ENCODE assay signal across 19 cellular contexts in genomic region chr19:4754248-4754647, GRCh38. TPM values are rescaled to one million over a fixed set of nuclear protein-coding genes. Genes with fewer than 3 reads are reported as not detected.
DNase-seq lines count a peak whose midpoint lies in the region; ATAC-seq, FAIRE-seq and TF ChIP-seq lines count a peak whose summit lies in the region.
"Had no signal": no experiment of that assay in that cellular context is flagged by ENCODE, and none has a peak within 500 bp of the region (broad histone marks: within the 10 kb centered on the region; RNA-seq: fewer than 3 reads in every experiment).

No MANE protein-coding gene starts in this region.

- ATAC-seq in HepG2, result no peak
- ATAC-seq in right lobe of liver, result no peak
- ATAC-seq in HG02610 (IDR thresholded peaks at IDR 0.05; ENCODE audit: unreplicated experiment), result no peak
- ATAC-seq: heart left ventricle, T-cell had no signal

- TF ChIP-seq POLR2A in HepG2 (IDR thresholded peaks at IDR 0.05; ENCODE audit: insufficient read depth in 1 of 2, low read depth in 2 of 2, low read length in 2 of 2) (no peak), right lobe of liver (IDR thresholded peaks at IDR 0.05) (no peak)

- H3K79me2 ChIP-seq in HepG2 (ENCODE audit: insufficient read depth, low read length) (no peaks in the 10 kb centered on the region), mammary epithelial cell (ENCODE audit: insufficient read depth, low read length) (no peaks in the 10 kb centered on the region)
- H3K79me2 ChIP-seq: parathyroid adenoma had no signal

- peak overlapping the region in 3 of 5 experiments; percentile 34 to 77 (median 70) for H3K27ac Mint-ChIP-seq in brain
- H3K27ac Mint-ChIP-seq: activated B cell treated with CpG ODN at 0.5 μM for 24 hours; B cell; stimulated activated naive CD8-positive, alpha-beta T cell treated with anti-CD3 and anti-CD28 coated beads, Interleukin-15, Interleukin-2, amounts not matched to agents 100 ng/mL and 50 ng/mL, for 24 hours; T-cell had no signal

- no peak overlapping the region for H3K9ac ChIP-seq in HepG2 (ENCODE audit: insufficient read depth, low read depth, low read length)
- no peak overlapping the region for H3K9ac ChIP-seq in mammary epithelial cell (ENCODE audit: insufficient read depth, low read length)
- H3K9ac ChIP-seq: parathyroid adenoma had no signal

- dilution Hi-C loops in mammary epithelial cell (cut with HindIII; ENCODE audit: low sequenced_read_pairs), result no loop called here

- H3K9me3 Mint-ChIP-seq in brain, result peaks cover 0 to 6% (median 3%) of the 10 kb centered on the region in 5 experiments
- H3K9me3 Mint-ChIP-seq: activated B cell treated with CpG ODN at 0.5 μM for 24 hours; stimulated activated naive CD8-positive, alpha-beta T cell treated with anti-CD3 and anti-CD28 coated beads, Interleukin-15, Interleukin-2, amounts not matched to agents 100 ng/mL and 50 ng/mL, for 24 hours had no signal

- TF ChIP-seq CTCF in HepG2 (CRISPR knock-in tag; IDR thresholded peaks at IDR 0.05) (no peak), right lobe of liver (IDR thresholded peaks at IDR 0.05) (no peak), brain (conservative IDR thresholded peaks at IDR 0.05) (no peak), mammary epithelial cell (conservative IDR thresholded peaks at IDR 0.05 in 1 of 2, IDR thresholded peaks at IDR 0.05 in 1 of 2; ENCODE audit: extremely low read depth in 1 of 2, insufficient read depth in 1 of 2, low read depth in 1 of 2, low read length in 2 of 2) (no peak)

- H2AFZ ChIP-seq in HepG2 (ENCODE audit: low read length), result no peak overlapping the region
- no peak overlapping the region for H2AFZ ChIP-seq in mammary epithelial cell (ENCODE audit: low read depth, low read length)
- H2AFZ ChIP-seq: parathyroid adenoma, PC-9 had no signal

- no peak for FAIRE-seq in HepG2 (lab: Jason Lieb, UNC)
- FAIRE-seq: astrocyte had no signal

- H3K36me3 Mint-ChIP-seq in brain, result no peaks in the 10 kb centered on the region
- H3K36me3 Mint-ChIP-seq: T-cell had no signal

- no peak overlapping the region for H3K4me3 ChIP-seq in HepG2 (replicated peaks in 1 of 3; ENCODE audit: insufficient read depth in 1 of 3, low read depth in 2 of 3, low read length in 3 of 3)
- no peak overlapping the region for H3K4me3 ChIP-seq in right lobe of liver
- no peak overlapping the region for H3K4me3 ChIP-seq in mammary epithelial cell (replicated peaks in 1 of 3; ENCODE audit: insufficient read depth in 1 of 3, low read depth in 2 of 3, low read length in 3 of 3)
- H3K4me3 ChIP-seq: heart left ventricle, PC-9 had no signal

- H3K27me3 ChIP-seq in HepG2 (ENCODE audit: control insufficient read depth in 1 of 2, insufficient read depth in 2 of 2, low read length in 2 of 2) (peaks cover 0 to 13% of the 10 kb centered on the region in 2 experiments; a peak in 1 of 5 replicates), right lobe of liver (no peaks in the 10 kb centered on the region), mammary epithelial cell (ENCODE audit: insufficient read depth, low read length) (no peaks in the 10 kb centered on the region)
- H3K27me3 ChIP-seq: heart left ventricle had no signal

- H3K9me3 ChIP-seq in HepG2 (ENCODE audit: low read length), result no peaks in the 10 kb centered on the region
- no peaks in the 10 kb centered on the region for H3K9me3 ChIP-seq in right lobe of liver
- no peaks in the 10 kb centered on the region for H3K9me3 ChIP-seq in mammary epithelial cell (replicated peaks; ENCODE audit: insufficient read depth, low read length)
- H3K9me3 ChIP-seq: heart left ventricle had no signal

- H3K27ac ChIP-seq in HepG2 (ENCODE audit: extremely low read length, insufficient read depth, low read length), result no peak overlapping the region
- no peak overlapping the region for H3K27ac ChIP-seq in right lobe of liver
- H3K27ac ChIP-seq in mammary epithelial cell (ENCODE audit: insufficient read depth, low read depth, low read length), result no peak overlapping the region
- H3K27ac ChIP-seq: heart left ventricle, parathyroid adenoma, PC-9 had no signal

- TF ChIP-seq EP300 in HepG2 (IDR thresholded peaks at IDR 0.05; ENCODE audit: low read depth in 2 of 2, low read length in 2 of 2) (no peak), HepG2 (CRISPR knock-in tag; IDR thresholded peaks at IDR 0.05; ENCODE audit: borderline replicate concordance) (no peak)

- no peak overlapping the region for H3K4me2 ChIP-seq in HepG2 (ENCODE audit: low read depth, low read length)
- no peak overlapping the region for H3K4me2 ChIP-seq in mammary epithelial cell (ENCODE audit: insufficient read depth, low read depth, low read length)
- H3K4me2 ChIP-seq: PC-9 had no signal

- no peaks in the 10 kb centered on the region for H4K20me1 ChIP-seq in HepG2 (ENCODE audit: insufficient read depth, low read length)
- H4K20me1 ChIP-seq in mammary epithelial cell (ENCODE audit: insufficient read depth, low read length), result no peaks in the 10 kb centered on the region

- WGBS in HepG2 (ENCODE audit: low lambda C conversion rate), result 47% methylated on average over 6 of the region's 6 CpGs
- WGBS in right lobe of liver (ENCODE audit: insufficient coverage, low coverage, low lambda C conversion rate, missing lambda C conversion rate), result 60% methylated on average over 5 of the region's 6 CpGs
- WGBS in mammary epithelial cell (ENCODE audit: low coverage, missing lambda C conversion rate), result 63% methylated on average over 4 of the region's 6 CpGs

- peaks cover 26% of the 10 kb centered on the region for H3K4me1 Mint-ChIP-seq in brain

- POLR2A ChIA-PET in HepG2 (lab: Yijun Ruan, JAX), result no interaction called here

- BruUV-seq in HepG2 (replicated peaks; lab: Mats Ljungman, UMichigan) (no TSS peak), mammary epithelial cell (replicated peaks; lab: Mats Ljungman, UMichigan) (no TSS peak)

- in situ Hi-C loops in HepG2 (cut with HindIII; ENCODE audit: extremely low pct_ligation_motif_present, low pct_unique_long_range_greater_than_20kb), result no loop called here
- in situ Hi-C loops in mammary epithelial cell (cut with MboI; ENCODE audit: low sequenced_read_pairs in 2 of 2), result no loop called here

- CTCF ChIA-PET in HepG2 (lab: Yijun Ruan, JAX; ENCODE audit: low intra/inter-chr PET ratio, low total read pairs) (no interaction called here), mammary epithelial cell (lab: Charles Lee; ENCODE audit: low non-redundant PET) (no interaction called here)

- no peak overlapping the region for H3K4me3 Mint-ChIP-seq in brain
- H3K4me3 Mint-ChIP-seq: activated B cell treated with CpG ODN at 0.5 μM for 24 hours; B cell; stimulated activated naive CD8-positive, alpha-beta T cell treated with anti-CD3 and anti-CD28 coated beads, Interleukin-15, Interleukin-2, amounts not matched to agents 100 ng/mL and 50 ng/mL, for 24 hours; T-cell had no signal

- H3K36me3 ChIP-seq in HepG2 (replicated peaks in 1 of 2; ENCODE audit: control insufficient read depth in 1 of 2, insufficient read depth in 2 of 2, low read length in 2 of 2), result no peaks in the 10 kb centered on the region
- no peaks in the 10 kb centered on the region for H3K36me3 ChIP-seq in right lobe of liver
- no peaks in the 10 kb centered on the region for H3K36me3 ChIP-seq in mammary epithelial cell (ENCODE audit: insufficient read depth, low read length)
- H3K36me3 ChIP-seq: heart left ventricle had no signal

- DNase-seq in HepG2 (ENCODE audit: low spot score) (no peak), right lobe of liver (no peak), NCI-H2227 (lab: John Stamatoyannopoulos, UW; ENCODE audit: unreplicated experiment) (peak; percentile 58), COR-L47 (lab: John Stamatoyannopoulos, UW) (no peak), mammary epithelial cell (no peak)
- no peak for DNase-seq in central memory CD4-positive, alpha-beta T cell
- DNase-seq: activated B cell treated with CpG ODN at 0.5 μM for 24 hours, activated gamma-delta T cell treated with Interleukin-2 at 50 U/mL for 16 hours, H7, heart left ventricle, NCI-H2081 treated with DMSO at 0.1 percent for 48 hours, PC-9, T-cell had no signal

- H3K27me3 Mint-ChIP-seq in brain, result no peaks in the 10 kb centered on the region

- intact Hi-C loops in HepG2 (cut with micrococcal nuclease; ENCODE audit: unreplicated experiment), result no loop called here
- intact Hi-C loops in right lobe of liver (cut with DNase I), result no loop called here
- intact Hi-C loops in mammary epithelial cell (cut with micrococcal nuclease), result no loop called here

- peaks cover 13% of the 10 kb centered on the region for H3K4me1 ChIP-seq in HepG2 (ENCODE audit: insufficient read depth, low read length)
- no peaks in the 10 kb centered on the region for H3K4me1 ChIP-seq in right lobe of liver
- H3K4me1 ChIP-seq in mammary epithelial cell (ENCODE audit: insufficient read depth, low read length), result no peaks in the 10 kb centered on the region
- H3K4me1 ChIP-seq: parathyroid adenoma had no signal

- TF ChIP-seq RAD21 in HepG2 (CRISPR knock-in tag; IDR thresholded peaks at IDR 0.05), result no peak

RNA-seq across cellular contexts. Expression of gene DPP9, which starts 30.6 kb away (rescaled TPM):
- total RNA-seq in HepG2 (2016; rRNA removed; fragmentation: Illumina TruSeq; extraction: Trizol) (25.8 and 26.6 TPM in 2 replicates), right lobe of liver (100 to 1,000 TPM in 1 of 6 experiments, 10 to 100 TPM in 5; 47.3 to 118 (median 54.5) TPM), mammary epithelial cell (100 to 1,000 TPM; 156 to 242 TPM)
- total RNA-seq in HepG2 (2016; cell fraction: cytosol; rRNA removed; fragmentation: Illumina TruSeq; extraction: Trizol; ENCODE audit: low read depth), result 21.9 and 23.0 TPM in 2 replicates
- total RNA-seq in HepG2 (2016; cell fraction: insoluble cytoplasmic fraction; rRNA removed; fragmentation: Illumina TruSeq; extraction: Trizol), result 19.7 and 28.0 TPM in 2 replicates
- 28.4 and 28.6 TPM in 2 replicates for total RNA-seq in HepG2 (2016; cell fraction: membrane; rRNA removed; fragmentation: Illumina TruSeq; extraction: Trizol)
- 19.7 and 23.4 TPM in 2 replicates for total RNA-seq in HepG2 (2016; cell fraction: nucleus; rRNA removed; fragmentation: Illumina TruSeq; extraction: Trizol)
- polyA plus RNA-seq in HepG2 (2011; rRNA removed) (8.4 and 9.4 TPM in 2 replicates), brain (ENCODE audit: insufficient read depth, low read depth, low replicate concordance) (28.8 TPM), mammary epithelial cell (31.5 TPM)
- 5.3 and 7.0 TPM in 2 replicates for polyA plus RNA-seq in HepG2 (2011; cell fraction: cytosol; rRNA removed)
- 33.2 and 42.2 TPM in 2 replicates for polyA plus RNA-seq in HepG2 (2011; cell fraction: nucleus; rRNA removed)
- polyA plus RNA-seq in HepG2 (2012), result 14.9 and 17.3 TPM in 2 replicates
- 11.8 and 12.3 TPM in 2 replicates for polyA plus RNA-seq in HepG2 (2016; cell fraction: cytosol; fragmentation: Illumina TruSeq; extraction: Trizol; ENCODE audit: low read depth)
- polyA plus RNA-seq in HepG2 (2016; cell fraction: insoluble cytoplasmic fraction; fragmentation: Illumina TruSeq; extraction: Trizol; ENCODE audit: low read depth), result 26.8 and 38.6 TPM in 2 replicates
- 22.3 and 23.5 TPM in 2 replicates for polyA plus RNA-seq in HepG2 (2016; cell fraction: membrane; fragmentation: Illumina TruSeq; extraction: Trizol; ENCODE audit: low read depth)
- 52.8 and 55.7 TPM in 2 replicates for polyA plus RNA-seq in HepG2 (2016; cell fraction: nucleus; fragmentation: Illumina TruSeq; extraction: Trizol; ENCODE audit: insufficient read depth, low read depth)
- polyA minus RNA-seq in HepG2 (2011; rRNA and poly(A)+ RNA removed; ENCODE audit: low replicate concordance), result 26.0 and 29.3 TPM in 2 replicates
- 10.0 and 10.8 TPM in 2 replicates for polyA minus RNA-seq in HepG2 (2011; cell fraction: cytosol; rRNA and poly(A)+ RNA removed)
- polyA minus RNA-seq in HepG2 (2011; cell fraction: nucleus; rRNA and poly(A)+ RNA removed), result 25.8 and 26.7 TPM in 2 replicates
- 95.5 TPM for polyA minus RNA-seq in mammary epithelial cell

RNA-seq across cellular contexts. Expression of gene FEM1A, which starts 37.3 kb away (rescaled TPM):
- total RNA-seq in HepG2 (2016; rRNA removed; fragmentation: Illumina TruSeq; extraction: Trizol) (10.8 and 11.6 TPM in 2 replicates), right lobe of liver (10 to 100 TPM in 2 of 6 experiments, 1 to 10 TPM in 4; 4.7 to 11.9 (median 5.6) TPM), mammary epithelial cell (10 to 100 TPM; 12.8 to 17.5 TPM)
- 1.9 and 2.0 TPM in 2 replicates for total RNA-seq in HepG2 (2016; cell fraction: cytosol; rRNA removed; fragmentation: Illumina TruSeq; extraction: Trizol; ENCODE audit: low read depth)
- total RNA-seq in HepG2 (2016; cell fraction: insoluble cytoplasmic fraction; rRNA removed; fragmentation: Illumina TruSeq; extraction: Trizol), result 10.8 and 11.2 TPM in 2 replicates
- 8.3 and 9.0 TPM in 2 replicates for total RNA-seq in HepG2 (2016; cell fraction: membrane; rRNA removed; fragmentation: Illumina TruSeq; extraction: Trizol)
- total RNA-seq in HepG2 (2016; cell fraction: nucleus; rRNA removed; fragmentation: Illumina TruSeq; extraction: Trizol), result 6.7 and 7.8 TPM in 2 replicates
- polyA plus RNA-seq in HepG2 (2011; rRNA removed) (3.2 and 4.2 TPM in 2 replicates), brain (ENCODE audit: insufficient read depth, low read depth, low replicate concordance) (12.8 TPM), mammary epithelial cell (6.0 TPM)
- polyA plus RNA-seq in HepG2 (2011; cell fraction: cytosol; rRNA removed), result 3.1 and 4.4 TPM in 2 replicates
- 3.3 and 4.8 TPM in 2 replicates for polyA plus RNA-seq in HepG2 (2011; cell fraction: nucleus; rRNA removed)
- 0.23 and 0.29 TPM in 2 replicates for polyA plus RNA-seq in HepG2 (2012)
- 0.88 and 1.0 TPM in 2 replicates for polyA plus RNA-seq in HepG2 (2016; cell fraction: cytosol; fragmentation: Illumina TruSeq; extraction: Trizol; ENCODE audit: low read depth)
- polyA plus RNA-seq in HepG2 (2016; cell fraction: insoluble cytoplasmic fraction; fragmentation: Illumina TruSeq; extraction: Trizol; ENCODE audit: low read depth), result 8.3 and 9.1 TPM in 2 replicates
- polyA plus RNA-seq in HepG2 (2016; cell fraction: membrane; fragmentation: Illumina TruSeq; extraction: Trizol; ENCODE audit: low read depth), result 4.1 and 4.3 TPM in 2 replicates
- 6.8 TPM in 2 replicates for polyA plus RNA-seq in HepG2 (2016; cell fraction: nucleus; fragmentation: Illumina TruSeq; extraction: Trizol; ENCODE audit: insufficient read depth, low read depth)
- polyA minus RNA-seq in HepG2 (2011; rRNA and poly(A)+ RNA removed; ENCODE audit: low replicate concordance), result 16.5 and 16.7 TPM in 2 replicates
- polyA minus RNA-seq in HepG2 (2011; cell fraction: cytosol; rRNA and poly(A)+ RNA removed), result 4.8 and 5.5 TPM in 2 replicates
- 6.6 and 7.5 TPM in 2 replicates for polyA minus RNA-seq in HepG2 (2011; cell fraction: nucleus; rRNA and poly(A)+ RNA removed)
- polyA minus RNA-seq in mammary epithelial cell, result 5.7 TPM
